1 cellular context compared by ENCODE assay signal in the genomic region with DNA sequence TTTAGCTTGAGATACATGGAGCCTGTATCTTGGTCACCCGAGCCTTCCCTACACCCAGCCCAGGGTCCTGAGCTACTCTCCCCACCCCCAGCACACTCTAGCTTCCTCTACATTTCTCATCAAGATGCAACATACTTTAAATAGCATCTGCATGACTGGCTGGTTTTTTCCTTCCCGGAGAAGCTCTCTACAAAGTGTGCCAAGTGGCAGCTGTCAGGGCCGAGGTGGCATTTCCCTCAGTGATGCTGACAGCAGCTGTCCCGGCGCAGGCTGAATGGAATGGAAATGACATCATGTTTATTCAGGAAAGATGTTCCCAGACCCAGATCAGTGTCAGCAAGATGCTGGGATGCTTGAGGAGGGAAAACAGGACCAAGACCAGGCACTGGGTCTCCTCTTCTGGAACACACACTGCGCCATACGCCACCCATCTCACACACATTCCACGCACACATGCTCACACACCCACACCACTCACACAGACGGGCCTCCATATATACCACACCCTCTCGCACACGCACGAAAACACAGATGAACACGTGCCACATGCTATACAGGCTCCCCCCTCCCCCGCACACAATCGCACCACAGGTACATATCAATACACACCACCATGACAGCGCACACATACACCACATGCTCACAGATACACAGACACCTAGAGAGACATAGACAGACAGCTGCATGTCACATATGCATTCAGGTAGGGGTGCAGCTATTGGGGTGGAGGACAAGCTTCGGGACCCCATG.
TF ChIP-seq lines count a peak whose summit lies in the region.

No MANE protein-coding gene starts in this region.

TF ChIP-seq in HepG2, 621 proteins besides CTCF, POLR2A, EP300 and RAD21 (continued from another document):
- TF ChIP-seq ZGPAT (CRISPR knock-in tag; IDR thresholded peaks at IDR 0.05), result no peak
- TF ChIP-seq, protein P1, sequence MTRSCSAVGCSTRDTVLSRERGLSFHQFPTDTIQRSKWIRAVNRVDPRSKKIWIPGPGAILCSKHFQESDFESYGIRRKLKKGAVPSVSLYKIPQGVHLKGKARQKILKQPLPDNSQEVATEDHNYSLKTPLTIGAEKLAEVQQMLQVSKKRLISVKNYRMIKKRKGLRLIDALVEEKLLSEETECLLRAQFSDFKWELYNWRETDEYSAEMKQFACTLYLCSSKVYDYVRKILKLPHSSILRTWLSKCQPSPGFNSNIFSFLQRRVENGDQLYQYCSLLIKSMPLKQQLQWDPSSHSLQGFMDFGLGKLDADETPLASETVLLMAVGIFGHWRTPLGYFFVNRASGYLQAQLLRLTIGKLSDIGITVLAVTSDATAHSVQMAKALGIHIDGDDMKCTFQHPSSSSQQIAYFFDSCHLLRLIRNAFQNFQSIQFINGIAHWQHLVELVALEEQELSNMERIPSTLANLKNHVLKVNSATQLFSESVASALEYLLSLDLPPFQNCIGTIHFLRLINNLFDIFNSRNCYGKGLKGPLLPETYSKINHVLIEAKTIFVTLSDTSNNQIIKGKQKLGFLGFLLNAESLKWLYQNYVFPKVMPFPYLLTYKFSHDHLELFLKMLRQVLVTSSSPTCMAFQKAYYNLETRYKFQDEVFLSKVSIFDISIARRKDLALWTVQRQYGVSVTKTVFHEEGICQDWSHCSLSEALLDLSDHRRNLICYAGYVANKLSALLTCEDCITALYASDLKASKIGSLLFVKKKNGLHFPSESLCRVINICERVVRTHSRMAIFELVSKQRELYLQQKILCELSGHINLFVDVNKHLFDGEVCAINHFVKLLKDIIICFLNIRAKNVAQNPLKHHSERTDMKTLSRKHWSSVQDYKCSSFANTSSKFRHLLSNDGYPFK (CRISPR knock-in tag; IDR thresholded peaks at IDR 0.05; ENCODE audit: borderline replicate concordance), result no peak
- TF ChIP-seq, protein P2, sequence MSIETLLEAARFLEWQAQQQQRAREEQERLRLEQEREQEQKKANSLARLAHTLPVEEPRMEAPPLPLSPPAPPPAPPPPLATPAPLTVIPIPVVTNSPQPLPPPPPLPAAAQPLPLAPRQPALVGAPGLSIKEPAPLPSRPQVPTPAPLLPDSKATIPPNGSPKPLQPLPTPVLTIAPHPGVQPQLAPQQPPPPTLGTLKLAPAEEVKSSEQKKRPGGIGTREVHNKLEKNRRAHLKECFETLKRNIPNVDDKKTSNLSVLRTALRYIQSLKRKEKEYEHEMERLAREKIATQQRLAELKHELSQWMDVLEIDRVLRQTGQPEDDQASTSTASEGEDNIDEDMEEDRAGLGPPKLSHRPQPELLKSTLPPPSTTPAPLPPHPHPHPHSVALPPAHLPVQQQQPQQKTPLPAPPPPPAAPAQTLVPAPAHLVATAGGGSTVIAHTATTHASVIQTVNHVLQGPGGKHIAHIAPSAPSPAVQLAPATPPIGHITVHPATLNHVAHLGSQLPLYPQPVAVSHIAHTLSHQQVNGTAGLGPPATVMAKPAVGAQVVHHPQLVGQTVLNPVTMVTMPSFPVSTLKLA (IDR thresholded peaks at IDR 0.05), result 0 out of 2 replicates have a peak, but pooled peaks have one; percentile 6
- peak; percentile 55 for TF ChIP-seq ATF7 (IDR thresholded peaks at IDR 0.05)
- no peak for TF ChIP-seq ATF7 (CRISPR knock-in tag; IDR thresholded peaks at IDR 0.05)
TF ChIP-seq in HepG2: peak in this region for 2.
